Comparison of ENCODE assay signal across 9 cellular contexts in genomic region chr10:89352039-89352597, GRCh38. TPM values are rescaled to one million over a fixed set of nuclear protein-coding genes. Genes with fewer than 3 reads are reported as not detected.
DNase-seq lines count a peak whose midpoint lies in the region; ATAC-seq, FAIRE-seq and TF ChIP-seq lines count a peak whose summit lies in the region.
"Had no signal": no experiment of that assay in that cellular context is flagged by ENCODE, and none has a peak within 500 bp of the region (broad histone marks: within the 10 kb centered on the region; RNA-seq: fewer than 3 reads in every experiment).

No MANE protein-coding gene starts in this region.

- peak; percentile 99 for DNase-seq in GM04504 (ENCODE audit: low read depth)
- DNase-seq in HPDE6-E6E7 (ENCODE audit: extremely low spot score): peak; percentile 68
- peak; percentile 56 for DNase-seq in colonic mucosa
- no peak for DNase-seq in NCI-H1694 treated with DMSO at 0.1 percent for 48 hours (lab: John Stamatoyannopoulos, UW)
- DNase-seq in GM12892 (ENCODE audit: insufficient read length): no peak
- no peak for DNase-seq in DMS114 treated with DMSO at 0.1 percent for 48 hours (lab: John Stamatoyannopoulos, UW; ENCODE audit: unreplicated experiment)

- H3K4me1 ChIP-seq in colonic mucosa: peaks cover 9% of the 10 kb centered on the region
- peaks cover 33% of the 10 kb centered on the region for H3K4me1 ChIP-seq in mucosa of stomach (ENCODE audit: control insufficient read depth, insufficient read depth, low read length)

- H3K36me3 ChIP-seq in colonic mucosa: no peaks in the 10 kb centered on the region
- H3K36me3 ChIP-seq in mucosa of stomach (ENCODE audit: control insufficient read depth, insufficient read depth, low read length): no peaks in the 10 kb centered on the region
- H3K36me3 ChIP-seq: HAP-1 had no signal

- H3K27me3 ChIP-seq in colonic mucosa (no peaks in the 10 kb centered on the region), mucosa of stomach (ENCODE audit: control insufficient read depth, insufficient read depth, low read length) (no peaks in the 10 kb centered on the region)

- intact Hi-C loops in colonic mucosa (cut with DNase I): no loop called here

- ATAC-seq in GM21723 (IDR thresholded peaks at IDR 0.05; ENCODE audit: unreplicated experiment): no peak

- H3K9ac ChIP-seq in colonic mucosa (ENCODE audit: low read depth in 2 of 2, low read length in 2 of 2) (peak overlapping the region; percentile 1 to 14), mucosa of stomach (ENCODE audit: low read length) (peak overlapping the region; percentile 59)

- H3K4me3 ChIP-seq in colonic mucosa: no peak overlapping the region
- H3K4me3 ChIP-seq in mucosa of stomach (ENCODE audit: low read length): no peak overlapping the region
- H3K4me3 ChIP-seq: HAP-1 had no signal

- no peak for FAIRE-seq in GM12892 (lab: Jason Lieb, UNC)

- TF ChIP-seq CTCF in colonic mucosa (IDR thresholded peaks at IDR 0.05): no peak

- H3K9me3 ChIP-seq in colonic mucosa (no peaks in the 10 kb centered on the region), mucosa of stomach (ENCODE audit: control insufficient read depth, low read length) (no peaks in the 10 kb centered on the region)
- H3K9me3 ChIP-seq: HAP-1 had no signal

- no peak for TF ChIP-seq POLR2A in GM12892 (IDR thresholded peaks at IDR 0.05; ENCODE audit: low read depth, low read length)

- peak overlapping the region; percentile 72 for H3K27ac ChIP-seq in colonic mucosa

RNA-seq across cellular contexts. Expression of gene IFIT3, which starts 24.3 kb away (rescaled TPM):
- 1 to 10 TPM; 4.3 to 5.1 TPM for total RNA-seq in colonic mucosa
- polyA plus RNA-seq in GM12892 (2012; ENCODE audit: missing spikeins): 54.9 TPM

RNA-seq across cellular contexts. Expression of gene IFIT1B, which starts 25.7 kb away (rescaled TPM):
- not detected for total RNA-seq in colonic mucosa
- not detected for polyA plus RNA-seq in GM12892 (2012; ENCODE audit: missing spikeins)

RNA-seq across cellular contexts. Expression of gene IFIT1, which starts 40.3 kb away (rescaled TPM):
- 1 to 10 TPM; 1.9 to 5.4 TPM for total RNA-seq in colonic mucosa
- 15.0 TPM for polyA plus RNA-seq in GM12892 (2012; ENCODE audit: missing spikeins)

RNA-seq across cellular contexts. Expression of gene IFIT2, which starts 50.3 kb away (rescaled TPM):
- total RNA-seq in colonic mucosa: 1 to 10 TPM; 4.8 to 7.5 TPM
- polyA plus RNA-seq in GM12892 (2012; ENCODE audit: missing spikeins): 9.1 TPM

Comparison
In these comparisons a context has a peak if more than half of its experiments do, and no peak if none do; other contexts are left out.
1. DNase-seq: peak in GM04504 (single experiment), HPDE6-E6E7 (single experiment) and colonic mucosa (single experiment); none in NCI-H1694 treated with DMSO at 0.1 percent for 48 hours (single experiment), GM12892 (single experiment) and DMS114 treated with DMSO at 0.1 percent for 48 hours (single experiment).